2 cellular contexts compared by ENCODE assay signal in the genomic region with DNA sequence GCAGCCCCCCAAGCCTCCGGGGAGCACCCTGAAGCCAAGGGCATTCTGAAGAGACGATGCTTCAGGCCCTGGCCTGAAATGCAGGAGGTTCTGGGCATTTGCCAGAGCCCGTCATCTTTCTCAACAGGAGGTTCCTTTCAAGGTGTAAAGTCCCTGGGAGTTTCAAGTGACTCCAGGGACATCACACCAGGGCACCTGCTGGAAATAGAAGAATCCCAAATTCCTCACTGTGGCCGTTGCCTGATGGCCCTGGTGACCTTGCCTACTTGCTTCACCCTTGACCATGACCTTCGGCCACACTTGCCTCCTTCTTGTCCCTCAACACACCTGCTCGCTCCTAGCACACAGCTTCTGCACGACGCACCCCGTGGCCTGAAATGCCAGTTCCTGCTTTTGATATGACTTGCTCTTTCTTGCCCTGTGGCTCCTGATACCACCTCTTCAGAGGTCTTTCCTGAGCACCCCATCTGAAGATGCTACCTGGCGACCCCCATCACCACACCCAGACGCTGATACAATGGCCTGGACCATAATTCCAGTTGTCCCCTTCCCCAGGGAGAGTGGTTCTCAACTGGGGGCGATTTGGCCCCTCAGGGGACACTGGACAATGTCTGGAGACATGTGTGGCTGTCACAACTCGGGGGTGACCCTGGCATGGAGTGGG.
A peak's percentile ranks its signal among the peaks of the same experiment; 100 is the strongest.
TF ChIP-seq lines count a peak whose summit lies in the region.

No MANE protein-coding gene starts in this region.

TF ChIP-seq in HEK293, 187 proteins besides CTCF, POLR2A, EP300 and RAD21:
- TF ChIP-seq ZNF362 (tag by site-specific recombination; IDR thresholded peaks at IDR 0.05): no peak
- no peak for TF ChIP-seq ZNF707 (tag by site-specific recombination; IDR thresholded peaks at IDR 0.05)
- peak; percentile 77 for TF ChIP-seq PRDM4 (tag by site-specific recombination; IDR thresholded peaks at IDR 0.05)
- TF ChIP-seq ZIC2 (tag by site-specific recombination; IDR thresholded peaks at IDR 0.05): peak; percentile 56

TF ChIP-seq in GM12878, 131 proteins besides CTCF, POLR2A, EP300 and RAD21:
- peak; percentile 76; the same call in 1 of the 2 replicates for TF ChIP-seq NR2F1 (conservative IDR thresholded peaks at IDR 0.05)
- TF ChIP-seq CHD4 (IDR thresholded peaks at IDR 0.05): no peak
- peak; percentile 69; the same call in 1 of the 2 replicates for TF ChIP-seq SPI1 (IDR thresholded peaks at IDR 0.05; ENCODE audit: borderline replicate concordance, insufficient read depth, low read depth, low read length)
- no peak for TF ChIP-seq E4F1 (IDR thresholded peaks at IDR 0.05; ENCODE audit: borderline replicate concordance, partially characterized antibody)
- peak; percentile 6; the same call in 1 of the 2 replicates for TF ChIP-seq TCF12 (IDR thresholded peaks at IDR 0.05; ENCODE audit: low read depth, low read length)
- TF ChIP-seq DPF2 (IDR thresholded peaks at IDR 0.05): peak; percentile 25; the same call in 1 of the 2 replicates
- TF ChIP-seq POLR2AphosphoS5 (IDR thresholded peaks at IDR 0.05; ENCODE audit: low read length): 0 out of 2 replicates have a peak, but pooled peaks have one; percentile 36
- peak; percentile 45; the same call in 1 of the 2 replicates for TF ChIP-seq ZNF687 (IDR thresholded peaks at IDR 0.05)
- no peak for TF ChIP-seq ZNF274 (IDR thresholded peaks at IDR 0.05; ENCODE audit: insufficient read depth, insufficient read length)
- peak; percentile 50; the same call in 1 of the 2 replicates for TF ChIP-seq IRF4 (IDR thresholded peaks at IDR 0.05; ENCODE audit: low read depth, low read length)
- TF ChIP-seq USF2 (IDR thresholded peaks at IDR 0.05; ENCODE audit: borderline replicate concordance, low read depth, low read length): no peak
- no peak for TF ChIP-seq MTA3 (IDR thresholded peaks at IDR 0.05; ENCODE audit: borderline replicate concordance, low read length)
- TF ChIP-seq IKZF1 (conservative IDR thresholded peaks at IDR 0.05): peak; percentile 55; the same call in 1 of the 2 replicates
